ENCODE assay signal across 8 cellular contexts in genomic region chr17:68290955-68291835, GRCh38. TPM values are rescaled to one million over a fixed set of nuclear protein-coding genes. Genes with fewer than 3 reads are reported as not detected.
DNase-seq lines count a peak whose midpoint lies in the region; ATAC-seq and TF ChIP-seq lines count a peak whose summit lies in the region.

Gene ARSG (plus strand): TSS chr17:68291495. CDS start chr17:68307494, 15,999 bp downstream.
Gene SLC16A6 (minus strand): TSS chr17:68291127. CDS start chr17:68278320, 12,807 bp downstream.

- TF ChIP-seq POLR2A in ovary (IDR thresholded peaks at IDR 0.05): no peak
- TF ChIP-seq POLR2A in tibial nerve (IDR thresholded peaks at IDR 0.05): no peak

- H3K36me3 ChIP-seq in ovary: no peaks in the 10 kb centered on the region
- no peaks in the 10 kb centered on the region for H3K36me3 ChIP-seq in tibial nerve

- TF ChIP-seq CTCF in ovary (IDR thresholded peaks at IDR 0.05) (no peak), tibial nerve (IDR thresholded peaks at IDR 0.05) (no peak)

- no peaks in the 10 kb centered on the region for H3K27me3 Mint-ChIP-seq in activated naive CD4-positive, alpha-beta T cell treated with anti-CD3 and anti-CD28 coated beads for 36 hours (ENCODE audit: low read depth)

- ATAC-seq in GM21576 (IDR thresholded peaks at IDR 0.05; ENCODE audit: unreplicated experiment): peak; percentile 33

- H3K9me3 Mint-ChIP-seq in activated naive CD4-positive, alpha-beta T cell treated with anti-CD3 and anti-CD28 coated beads for 36 hours: no peaks in the 10 kb centered on the region

- H3K4me3 Mint-ChIP-seq in activated naive CD4-positive, alpha-beta T cell treated with anti-CD3 and anti-CD28 coated beads for 36 hours: peak within 1 kb of the TSS; percentile 89

- TF ChIP-seq EP300 in Ishikawa (IDR thresholded peaks at IDR 0.05; ENCODE audit: borderline replicate concordance) (no peak), ovary (IDR thresholded peaks at IDR 0.05) (no peak), tibial nerve (IDR thresholded peaks at IDR 0.05) (no peak)

- no peak for TF ChIP-seq RAD21 in Ishikawa (IDR thresholded peaks at IDR 0.05; ENCODE audit: low read depth)

- peak within 1 kb of the TSS; percentile 47 for H3K4me3 ChIP-seq in ovary
- H3K4me3 ChIP-seq in tibial nerve: peak within 1 kb of the TSS; percentile 46 to 60 (median 59)

- H3K27ac ChIP-seq in ovary: peak within 1 kb of the TSS; percentile 60 to 75
- peak within 1 kb of the TSS in 3 of 4 donors; percentile 50 to 84 (median 79) for H3K27ac ChIP-seq in tibial nerve

- no peaks in the 10 kb centered on the region for H3K9me3 ChIP-seq in ovary
- no peaks in the 10 kb centered on the region for H3K9me3 ChIP-seq in tibial nerve

- peaks cover 48% of the 10 kb centered on the region for H3K4me1 Mint-ChIP-seq in activated naive CD4-positive, alpha-beta T cell treated with anti-CD3 and anti-CD28 coated beads for 36 hours (ENCODE audit: low read depth)

- peaks cover 1% of the 10 kb centered on the region for H3K36me3 Mint-ChIP-seq in activated naive CD4-positive, alpha-beta T cell treated with anti-CD3 and anti-CD28 coated beads for 36 hours (ENCODE audit: low read depth)

- WGBS in ovary, 3 donors: 0 to 1% (median 1%) methylated on average over 18 to 96 of the region's 96 CpGs
- WGBS in tibial nerve, 2 donors: 0 to 2% methylated on average over 23 to 47 of the region's 96 CpGs

- H3K4me1 ChIP-seq in ovary (ENCODE audit: insufficient read depth) (peaks cover 5% of the 10 kb centered on the region), tibial nerve (peaks cover 0 to 34% (median 12%) of the 10 kb centered on the region in 4 donors)

- DNase-seq in DMS114 treated with DMSO at 0.1 percent for 48 hours (lab: John Stamatoyannopoulos, UW; ENCODE audit: unreplicated experiment) (peak; percentile 58), RPMI8226 (peak; percentile 90), head of caudate nucleus (peak in 41 of 42 donors; percentile 31 to 88 (median 70)), ovary (peak; percentile 57 to 81 (median 71)), tibial nerve (ENCODE audit: low spot score in 2 of 2) (peak in 1 of 2 donors; percentile 23)
- peak; percentile 76 for DNase-seq in activated naive CD4-positive, alpha-beta T cell treated with anti-CD3 and anti-CD28 coated beads for 36 hours

- intact Hi-C loops in activated naive CD4-positive, alpha-beta T cell treated with anti-CD3 and anti-CD28 coated beads for 36 hours (cut with micrococcal nuclease): loop anchor here (1.0 to 10.0 kb wide), 7 partner anchors 32 to 1134 kb away; partner anchors contain the start of genes ABCA5 and WIPI1
- intact Hi-C loops in head of caudate nucleus (cut with DNase I) (loop anchor here (10.0 kb wide), 1 partner anchor 144 kb away; no protein-coding TSS in a partner anchor), ovary (cut with DNase I) (no loop called here)

- CTCF ChIA-PET in activated naive CD4-positive, alpha-beta T cell treated with anti-CD3 and anti-CD28 coated beads for 36 hours (lab: Charles Lee): interaction anchor here (0.6 to 2.2 kb wide), 4 partner anchors 91 to 146 kb away, joined by 3 to 8 read pairs (median 6); no protein-coding TSS in a partner anchor

- H3K27me3 ChIP-seq in ovary (no peaks in the 10 kb centered on the region), tibial nerve (peaks cover 0 to 35% of the 10 kb centered on the region in 2 donors)

- peak within 1 kb of the TSS; percentile 94 for H3K27ac Mint-ChIP-seq in activated naive CD4-positive, alpha-beta T cell treated with anti-CD3 and anti-CD28 coated beads for 36 hours

TF ChIP-seq in Ishikawa, 13 proteins besides CTCF, POLR2A, EP300 and RAD21:
- TF ChIP-seq USF1 (IDR thresholded peaks at IDR 0.05): peak; percentile 68
- TF ChIP-seq YY1 (IDR thresholded peaks at IDR 0.05; ENCODE audit: low read depth): no peak
- no peak for TF ChIP-seq TCF12 (IDR thresholded peaks at IDR 0.05; ENCODE audit: low read depth)
- no peak for TF ChIP-seq ZBTB7A (IDR thresholded peaks at IDR 0.05; ENCODE audit: low read depth)
- TF ChIP-seq CREB1 (IDR thresholded peaks at IDR 0.05; ENCODE audit: low read depth): no peak
- no peak for TF ChIP-seq REST (IDR thresholded peaks at IDR 0.05; ENCODE audit: low read depth)
- peak; percentile 88 for TF ChIP-seq MAX (IDR thresholded peaks at IDR 0.05)
- peak; percentile 5; the same call in 1 of the 2 replicates for TF ChIP-seq NFIC (IDR thresholded peaks at IDR 0.05)
- TF ChIP-seq FOXM1 (IDR thresholded peaks at IDR 0.05; ENCODE audit: borderline replicate concordance, low read depth): no peak
- TF ChIP-seq TAF1 (IDR thresholded peaks at IDR 0.05; ENCODE audit: low read depth): no peak
- TF ChIP-seq EGR1 (IDR thresholded peaks at IDR 0.05): peak; percentile 44; the same call in 1 of the 2 replicates
- no peak for TF ChIP-seq TEAD4 (IDR thresholded peaks at IDR 0.05)

RNA-seq across cellular contexts. Expression of gene ARSG, which starts in this region (rescaled TPM):
- total RNA-seq in activated naive CD4-positive, alpha-beta T cell treated with anti-CD3 and anti-CD28 coated beads for 36 hours: 10 to 100 TPM in 1 of 2 experiments, 1 to 10 TPM in 1; 9.0 to 10.5 TPM
- 10 to 100 TPM in 5 of 7 donors, 1 to 10 TPM in 2; 6.7 to 18.5 (median 11.1) TPM for total RNA-seq in ovary
- polyA plus RNA-seq in ovary: 10 to 100 TPM in 1 of 2 donors, 1 to 10 TPM in 1; 5.2 to 19.8 TPM
- total RNA-seq in tibial nerve: 10 to 100 TPM in 1 of 4 donors, 1 to 10 TPM in 3; 2.1 to 11.4 (median 4.1) TPM

RNA-seq across cellular contexts. Expression of gene SLC16A6, which starts in this region (rescaled TPM):
- total RNA-seq in activated naive CD4-positive, alpha-beta T cell treated with anti-CD3 and anti-CD28 coated beads for 36 hours: 1 to 10 TPM in 1 of 2 experiments, under 1 TPM in 1; 0.96 to 1.1 TPM
- 10 to 100 TPM in 1 of 7 donors, 1 to 10 TPM in 3, under 1 TPM in 3; 0.46 to 11.3 (median 1.4) TPM for total RNA-seq in ovary
- polyA plus RNA-seq in ovary: 1 to 10 TPM in 1 of 2 donors, under 1 TPM in 1; 0.12 to 1.1 TPM
- total RNA-seq in tibial nerve: under 1 TPM in 2 of 4 donors, not detected in 2; 0.20 to 0.90 TPM

Comparison
In these comparisons a context has a peak if more than half of its experiments do, and no peak if none do; other contexts are left out.
1. intact Hi-C loops: an anchor here in activated naive CD4-positive, alpha-beta T cell treated with anti-CD3 and anti-CD28 coated beads for 36 hours (1.0 to 10.0 kb wide) and head of caudate nucleus (10.0 kb wide); none called in ovary.